Comparison of ENCODE assay signal across 1 cellular context in the genomic region with DNA sequence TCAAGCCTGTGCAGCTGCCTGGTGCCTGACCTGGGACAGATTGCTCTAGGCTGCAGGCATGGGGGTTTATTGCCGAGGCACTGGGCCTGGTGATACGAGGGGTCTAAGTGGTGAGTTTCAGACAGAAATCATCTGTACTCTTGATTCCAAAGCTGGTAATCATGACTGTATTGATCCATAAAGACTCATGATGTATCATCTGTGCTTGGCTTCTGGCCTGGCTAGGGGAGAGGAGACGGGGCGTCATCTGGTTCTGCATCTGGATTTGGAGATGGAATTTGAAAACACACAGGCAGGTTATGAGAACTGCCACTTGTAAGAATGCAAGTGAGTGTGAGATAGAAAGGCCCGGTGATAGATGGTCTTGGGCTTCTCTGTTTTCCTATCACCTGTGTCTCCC.
TF ChIP-seq lines count a peak whose summit lies in the region.

No MANE protein-coding gene starts in this region.

TF ChIP-seq in HepG2, 621 proteins besides CTCF, POLR2A, EP300 and RAD21 (continued from another document):
- TF ChIP-seq, protein P1, sequence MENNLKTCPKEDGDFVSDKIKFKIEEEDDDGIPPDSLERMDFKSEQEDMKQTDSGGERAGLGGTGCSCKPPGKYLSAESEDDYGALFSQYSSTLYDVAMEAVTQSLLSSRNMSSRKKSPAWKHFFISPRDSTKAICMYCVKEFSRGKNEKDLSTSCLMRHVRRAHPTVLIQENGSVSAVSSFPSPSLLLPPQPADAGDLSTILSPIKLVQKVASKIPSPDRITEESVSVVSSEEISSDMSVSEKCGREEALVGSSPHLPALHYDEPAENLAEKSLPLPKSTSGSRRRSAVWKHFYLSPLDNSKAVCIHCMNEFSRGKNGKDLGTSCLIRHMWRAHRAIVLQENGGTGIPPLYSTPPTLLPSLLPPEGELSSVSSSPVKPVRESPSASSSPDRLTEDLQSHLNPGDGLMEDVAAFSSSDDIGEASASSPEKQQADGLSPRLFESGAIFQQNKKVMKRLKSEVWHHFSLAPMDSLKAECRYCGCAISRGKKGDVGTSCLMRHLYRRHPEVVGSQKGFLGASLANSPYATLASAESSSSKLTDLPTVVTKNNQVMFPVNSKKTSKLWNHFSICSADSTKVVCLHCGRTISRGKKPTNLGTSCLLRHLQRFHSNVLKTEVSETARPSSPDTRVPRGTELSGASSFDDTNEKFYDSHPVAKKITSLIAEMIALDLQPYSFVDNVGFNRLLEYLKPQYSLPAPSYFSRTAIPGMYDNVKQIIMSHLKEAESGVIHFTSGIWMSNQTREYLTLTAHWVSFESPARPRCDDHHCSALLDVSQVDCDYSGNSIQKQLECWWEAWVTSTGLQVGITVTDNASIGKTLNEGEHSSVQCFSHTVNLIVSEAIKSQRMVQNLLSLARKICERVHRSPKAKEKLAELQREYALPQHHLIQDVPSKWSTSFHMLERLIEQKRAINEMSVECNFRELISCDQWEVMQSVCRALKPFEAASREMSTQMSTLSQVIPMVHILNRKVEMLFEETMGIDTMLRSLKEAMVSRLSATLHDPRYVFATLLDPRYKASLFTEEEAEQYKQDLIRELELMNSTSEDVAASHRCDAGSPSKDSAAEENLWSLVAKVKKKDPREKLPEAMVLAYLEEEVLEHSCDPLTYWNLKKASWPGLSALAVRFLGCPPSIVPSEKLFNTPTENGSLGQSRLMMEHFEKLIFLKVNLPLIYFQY (CRISPR knock-in tag; IDR thresholded peaks at IDR 0.05; ENCODE audit: borderline replicate concordance) = no peak
- TF ChIP-seq, protein P2, sequence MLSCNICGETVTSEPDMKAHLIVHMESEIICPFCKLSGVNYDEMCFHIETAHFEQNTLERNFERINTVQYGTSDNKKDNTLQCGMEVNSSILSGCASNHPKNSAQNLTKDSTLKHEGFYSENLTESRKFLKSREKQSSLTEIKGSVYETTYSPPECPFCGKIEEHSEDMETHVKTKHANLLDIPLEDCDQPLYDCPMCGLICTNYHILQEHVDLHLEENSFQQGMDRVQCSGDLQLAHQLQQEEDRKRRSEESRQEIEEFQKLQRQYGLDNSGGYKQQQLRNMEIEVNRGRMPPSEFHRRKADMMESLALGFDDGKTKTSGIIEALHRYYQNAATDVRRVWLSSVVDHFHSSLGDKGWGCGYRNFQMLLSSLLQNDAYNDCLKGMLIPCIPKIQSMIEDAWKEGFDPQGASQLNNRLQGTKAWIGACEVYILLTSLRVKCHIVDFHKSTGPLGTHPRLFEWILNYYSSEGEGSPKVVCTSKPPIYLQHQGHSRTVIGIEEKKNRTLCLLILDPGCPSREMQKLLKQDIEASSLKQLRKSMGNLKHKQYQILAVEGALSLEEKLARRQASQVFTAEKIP (CRISPR knock-in tag; IDR thresholded peaks at IDR 0.05; ENCODE audit: borderline replicate concordance) = no peak
- TF ChIP-seq FOXJ3 (CRISPR knock-in tag; IDR thresholded peaks at IDR 0.05; ENCODE audit: borderline replicate concordance) (no peak), ZNF441 (CRISPR knock-in tag; IDR thresholded peaks at IDR 0.05; ENCODE audit: borderline replicate concordance) (no peak), KDM6A (CRISPR knock-in tag; IDR thresholded peaks at IDR 0.05; ENCODE audit: low read depth) (no peak), ONECUT2 (CRISPR knock-in tag; IDR thresholded peaks at IDR 0.05) (no peak)
